ENCODE assay signal across 1 cellular context in the genomic region with DNA sequence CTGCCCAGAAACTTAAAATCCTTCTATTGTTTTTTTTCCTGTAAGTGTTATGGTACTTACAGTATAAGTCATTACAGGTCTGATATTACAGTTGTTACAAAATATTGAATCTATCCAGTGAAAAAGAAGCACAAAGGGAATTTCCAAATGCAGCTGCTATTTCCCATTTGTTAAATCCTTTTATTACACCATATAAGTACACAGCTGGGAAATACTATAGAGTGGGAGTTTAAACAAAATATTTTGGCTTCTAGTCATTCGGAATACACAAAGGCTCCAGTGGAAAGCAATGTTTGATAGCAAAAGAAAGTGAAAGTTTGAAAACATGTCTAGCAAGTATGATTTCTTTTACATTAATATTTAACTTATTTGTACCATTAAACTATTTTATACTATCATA.
TF ChIP-seq lines count a peak whose summit lies in the region.

No MANE protein-coding gene starts in this region.

TF ChIP-seq in K562, 482 proteins besides CTCF, POLR2A, EP300 and RAD21:
- TF ChIP-seq FOXJ2 (tag; IDR thresholded peaks at IDR 0.05): no peak; the same call in 1 of the 2 replicates
- TF ChIP-seq DDX20 (tag; IDR thresholded peaks at IDR 0.05; ENCODE audit: low read depth): 0 out of 2 replicates have a peak, but pooled peaks have one; percentile 34
- TF ChIP-seq NFRKB (IDR thresholded peaks at IDR 0.05; ENCODE audit: low read depth): peak; percentile 21; the same call in 1 of the 2 replicates
- TF ChIP-seq CEBPB (tag; IDR thresholded peaks at IDR 0.05): 0 out of 2 replicates have a peak, but pooled peaks have one; percentile 21
- TF ChIP-seq, protein P1, sequence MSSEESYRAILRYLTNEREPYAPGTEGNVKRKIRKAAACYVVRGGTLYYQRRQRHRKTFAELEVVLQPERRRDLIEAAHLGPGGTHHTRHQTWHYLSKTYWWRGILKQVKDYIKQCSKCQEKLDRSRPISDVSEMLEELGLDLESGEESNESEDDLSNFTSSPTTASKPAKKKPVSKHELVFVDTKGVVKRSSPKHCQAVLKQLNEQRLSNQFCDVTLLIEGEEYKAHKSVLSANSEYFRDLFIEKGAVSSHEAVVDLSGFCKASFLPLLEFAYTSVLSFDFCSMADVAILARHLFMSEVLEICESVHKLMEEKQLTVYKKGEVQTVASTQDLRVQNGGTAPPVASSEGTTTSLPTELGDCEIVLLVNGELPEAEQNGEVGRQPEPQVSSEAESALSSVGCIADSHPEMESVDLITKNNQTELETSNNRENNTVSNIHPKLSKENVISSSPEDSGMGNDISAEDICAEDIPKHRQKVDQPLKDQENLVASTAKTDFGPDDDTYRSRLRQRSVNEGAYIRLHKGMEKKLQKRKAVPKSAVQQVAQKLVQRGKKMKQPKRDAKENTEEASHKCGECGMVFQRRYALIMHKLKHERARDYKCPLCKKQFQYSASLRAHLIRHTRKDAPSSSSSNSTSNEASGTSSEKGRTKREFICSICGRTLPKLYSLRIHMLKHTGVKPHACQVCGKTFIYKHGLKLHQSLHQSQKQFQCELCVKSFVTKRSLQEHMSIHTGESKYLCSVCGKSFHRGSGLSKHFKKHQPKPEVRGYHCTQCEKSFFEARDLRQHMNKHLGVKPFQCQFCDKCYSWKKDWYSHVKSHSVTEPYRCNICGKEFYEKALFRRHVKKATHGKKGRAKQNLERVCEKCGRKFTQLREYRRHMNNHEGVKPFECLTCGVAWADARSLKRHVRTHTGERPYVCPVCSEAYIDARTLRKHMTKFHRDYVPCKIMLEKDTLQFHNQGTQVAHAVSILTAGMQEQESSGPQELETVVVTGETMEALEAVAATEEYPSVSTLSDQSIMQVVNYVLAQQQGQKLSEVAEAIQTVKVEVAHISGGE (CRISPR knock-in tag; IDR thresholded peaks at IDR 0.05): 0 out of 6 replicates have a peak, but pooled peaks of 1 of the 3 experiments have one; percentile 24
